In genomic region chr11:102393272-102393730, GRCh38 we compare ENCODE assay signal across 17 cellular contexts. TPM values are rescaled to one million over a fixed set of nuclear protein-coding genes. Genes with fewer than 3 reads are reported as not detected.
A peak's percentile ranks its signal among the peaks of the same experiment; 100 is the strongest.
DNase-seq lines count a peak whose midpoint lies in the region; ATAC-seq lines count a peak whose summit lies in the region.
"Had no signal": no experiment of that assay in that cellular context is flagged by ENCODE, and none has a peak within 500 bp of the region (broad histone marks: within the 10 kb centered on the region; RNA-seq: fewer than 3 reads in every experiment).

No MANE protein-coding gene starts in this region.

- no peaks in the 10 kb centered on the region for H3K27me3 Mint-ChIP-seq in stimulated activated naive CD8-positive, alpha-beta T cell treated with anti-CD3 and anti-CD28 coated beads, Interleukin-15, amount 100 ng/mL, for 72 hours
- no peaks in the 10 kb centered on the region for H3K27me3 Mint-ChIP-seq in T-helper 17 cell
- H3K27me3 Mint-ChIP-seq: activated CD8-positive, alpha-beta memory T cell treated with anti-CD3 and anti-CD28 coated beads, Interleukin-2, amount 10 ng/mL, durations not matched to agents 7 days and 5 days had no signal

- no peak for DNase-seq in stimulated activated naive CD8-positive, alpha-beta T cell treated with anti-CD3 and anti-CD28 coated beads, Interleukin-15, amount 100 ng/mL, for 72 hours
- DNase-seq in stimulated activated naive CD8-positive, alpha-beta T cell treated with anti-CD3 and anti-CD28 coated beads, Interleukin-15, Interleukin-2, amounts not matched to agents 100 U/mL and 50 U/mL, for 24 hours: no peak
- DNase-seq in T-helper 17 cell (no peak), left lobe of liver (ENCODE audit: low spot score) (no peak), SHP77 treated with DMSO at 0.1 percent for 48 hours (lab: John Stamatoyannopoulos, UW) (no peak), inferior parietal cortex (ENCODE audit: extremely low spot score) (no peak), HK-2 (ENCODE audit: unreplicated experiment) (no peak)
- DNase-seq: activated CD8-positive, alpha-beta memory T cell treated with anti-CD3 and anti-CD28 coated beads, Interleukin-2, amount 10 ng/mL, durations not matched to agents 7 days and 5 days; DMS53; erythroblast; glutamatergic neuron; islet precursor cell; NCI-H187; NCI-H774; SJCRH30; spleen had no signal

- peaks cover 2 to 13% of the 10 kb centered on the region in 2 donors for H3K9me3 Mint-ChIP-seq in stimulated activated naive CD8-positive, alpha-beta T cell treated with anti-CD3 and anti-CD28 coated beads, Interleukin-15, amount 100 ng/mL, for 72 hours

- H3K4me3 Mint-ChIP-seq in stimulated activated naive CD8-positive, alpha-beta T cell treated with anti-CD3 and anti-CD28 coated beads, Interleukin-15, amount 100 ng/mL, for 72 hours: no peak overlapping the region
- H3K4me3 Mint-ChIP-seq in T-helper 17 cell: no peak overlapping the region
- H3K4me3 Mint-ChIP-seq: activated CD8-positive, alpha-beta memory T cell treated with anti-CD3 and anti-CD28 coated beads, Interleukin-2, amount 10 ng/mL, durations not matched to agents 7 days and 5 days had no signal

- ATAC-seq in stimulated activated naive CD8-positive, alpha-beta T cell treated with anti-CD3 and anti-CD28 coated beads, Interleukin-15, amount 100 ng/mL, for 72 hours: peak; percentile 38
- ATAC-seq in stimulated activated naive CD8-positive, alpha-beta T cell treated with anti-CD3 and anti-CD28 coated beads, Interleukin-15, Interleukin-2, amounts not matched to agents 100 U/mL and 50 U/mL, for 24 hours: no peak
- peak; percentile 20 for ATAC-seq in T-helper 17 cell
- ATAC-seq in left lobe of liver: peak; percentile 5
- no peak for ATAC-seq in HG02884 (IDR thresholded peaks at IDR 0.05; ENCODE audit: unreplicated experiment)
- ATAC-seq: activated CD8-positive, alpha-beta memory T cell treated with anti-CD3 and anti-CD28 coated beads, Interleukin-2, amount 10 ng/mL, durations not matched to agents 7 days and 5 days had no signal

- peak overlapping the region in 1 of 2 donors; percentile 95 for H3K27ac Mint-ChIP-seq in stimulated activated naive CD8-positive, alpha-beta T cell treated with anti-CD3 and anti-CD28 coated beads, Interleukin-15, amount 100 ng/mL, for 72 hours
- peak overlapping the region; percentile 66 for H3K27ac Mint-ChIP-seq in T-helper 17 cell

- H3K9me3 ChIP-seq in T-helper 17 cell (ENCODE audit: control insufficient read depth, low read length, poor library complexity, severe bottlenecking): no peaks in the 10 kb centered on the region
- H3K9me3 ChIP-seq: SJCRH30, spleen had no signal

- peaks cover 2% of the 10 kb centered on the region for H3K36me3 Mint-ChIP-seq in T-helper 17 cell (ENCODE audit: low read depth)

- peaks cover 75% of the 10 kb centered on the region for H3K4me1 Mint-ChIP-seq in stimulated activated naive CD8-positive, alpha-beta T cell treated with anti-CD3 and anti-CD28 coated beads, Interleukin-15, amount 100 ng/mL, for 72 hours
- peaks cover 28% of the 10 kb centered on the region for H3K4me1 Mint-ChIP-seq in T-helper 17 cell

RNA-seq across cellular contexts. Expression of gene BIRC2, which starts 46.3 kb away (rescaled TPM):
- total RNA-seq in T-helper 17 cell (10 to 100 TPM; 76.6 to 77.9 TPM), left lobe of liver (20.8 TPM)

RNA-seq across cellular contexts. Expression of gene TMEM123, which starts 59.3 kb away (rescaled TPM):
- total RNA-seq in T-helper 17 cell (100 to 1,000 TPM; 372 to 400 TPM), left lobe of liver (156 TPM)

Comparison
In these comparisons a context has a peak if more than half of its experiments do, and no peak if none do; other contexts are left out.
1. ATAC-seq: peak in stimulated activated naive CD8-positive, alpha-beta T cell treated with anti-CD3 and anti-CD28 coated beads, Interleukin-15, amount 100 ng/mL, for 72 hours (single experiment), T-helper 17 cell (single experiment) and left lobe of liver (single experiment); none in stimulated activated naive CD8-positive, alpha-beta T cell treated with anti-CD3 and anti-CD28 coated beads, Interleukin-15, Interleukin-2, amounts not matched to agents 100 U/mL and 50 U/mL, for 24 hours (single experiment) and HG02884 (single experiment).